8 cellular contexts compared by ENCODE assay signal in the genomic region with DNA sequence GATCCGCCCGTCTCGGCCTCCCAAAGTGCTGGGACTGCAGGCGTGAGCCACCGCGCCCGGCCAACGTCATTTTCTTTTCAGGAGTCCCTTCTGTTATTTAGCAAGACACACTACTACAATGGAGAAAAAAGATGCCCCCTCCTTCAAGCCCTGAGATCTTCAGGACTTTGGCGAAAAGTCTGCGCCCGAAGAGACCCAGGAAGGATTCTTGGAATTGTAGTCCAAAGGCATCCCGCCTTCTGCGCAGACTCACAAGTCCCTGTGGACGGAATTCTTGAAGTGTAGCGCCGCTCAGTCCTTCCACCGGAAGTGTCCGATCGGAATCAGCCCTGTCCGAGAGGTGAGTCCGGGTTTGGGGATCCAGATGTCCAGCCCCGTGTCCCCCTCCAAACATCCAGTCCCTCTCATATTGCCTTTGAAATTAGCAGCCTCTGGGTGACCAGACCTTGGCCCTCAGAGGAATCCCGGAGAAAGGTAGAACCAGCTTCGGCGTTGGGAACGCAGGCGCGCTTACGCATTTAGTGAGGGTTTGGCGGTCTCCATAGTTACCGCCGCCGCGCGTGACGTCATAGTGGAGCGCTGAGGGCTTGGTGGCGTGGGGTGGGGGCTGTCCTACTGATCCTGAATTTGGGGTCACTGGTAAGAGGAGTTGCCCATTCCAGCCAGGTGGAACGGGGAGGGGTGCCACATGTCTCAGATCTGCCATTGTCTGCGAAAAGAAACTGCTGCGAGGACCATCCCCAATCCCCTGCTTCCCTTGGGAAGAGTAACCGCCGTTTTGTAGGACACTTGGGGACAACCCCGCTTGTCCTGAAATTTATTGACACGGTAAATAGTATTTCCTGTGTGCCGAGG. TPM values are rescaled to one million over a fixed set of nuclear protein-coding genes. Genes with fewer than 3 reads are reported as not detected.
DNase-seq lines count a peak whose midpoint lies in the region; ATAC-seq and TF ChIP-seq lines count a peak whose summit lies in the region.

No MANE protein-coding gene starts in this region.

- DNase-seq in NCI-H1694 treated with DMSO at 0.1 percent for 48 hours (lab: John Stamatoyannopoulos, UW), result peak; percentile 82
- peak; percentile 64 to 93 (median 87) for DNase-seq in T-helper 2 cell
- peak; percentile 75 to 96 for DNase-seq in ascending aorta (ENCODE audit: low spot score in 2 of 2)
- peak; percentile 97 for DNase-seq in right atrium auricular region (ENCODE audit: low spot score)
- DNase-seq in prostate gland (ENCODE audit: low spot score), result peak; percentile 93
- peak; percentile 96 for DNase-seq in ureter (ENCODE audit: low spot score)

- intact Hi-C loops in ascending aorta (cut with DNase I) (loop anchor here (1.0 to 10.0 kb wide), 8 partner anchors 23 to 949 kb away; a partner anchor contains a TSS), prostate gland (cut with DNase I) (loop anchor here (2.0 kb wide), 1 partner anchor 56 kb away; no protein-coding TSS in a partner anchor)

- TF ChIP-seq CTCF in ascending aorta (IDR thresholded peaks at IDR 0.05), result no peak
- no peak for TF ChIP-seq CTCF in right atrium auricular region (IDR thresholded peaks at IDR 0.05)
- TF ChIP-seq CTCF in prostate gland (IDR thresholded peaks at IDR 0.05), result no peak

- TF ChIP-seq POLR2A in prostate gland (IDR thresholded peaks at IDR 0.05), result no peak

- H3K4me3 ChIP-seq in ascending aorta, result peak overlapping the region; percentile 56 to 72
- peak overlapping the region; percentile 70 to 76 for H3K4me3 ChIP-seq in right atrium auricular region
- H3K4me3 ChIP-seq in prostate gland, result peak overlapping the region; percentile 49 to 53

- 1% methylated on average over 46 of the region's 46 CpGs for WGBS in prostate gland

- H3K4me1 ChIP-seq in ascending aorta (peaks cover 0 to 7% of the 10 kb centered on the region in 2 donors), right atrium auricular region (peaks cover 0 to 13% of the 10 kb centered on the region in 2 donors), prostate gland (replicated peaks) (no peaks in the 10 kb centered on the region)

- H3K9me3 ChIP-seq in ascending aorta (no peaks in the 10 kb centered on the region), right atrium auricular region (no peaks in the 10 kb centered on the region), prostate gland (no peaks in the 10 kb centered on the region)

- peaks cover 0 to 3% of the 10 kb centered on the region in 2 donors for H3K36me3 ChIP-seq in ascending aorta
- no peaks in the 10 kb centered on the region for H3K36me3 ChIP-seq in right atrium auricular region
- H3K36me3 ChIP-seq in prostate gland, result no peaks in the 10 kb centered on the region

- peak overlapping the region; percentile 83 for H3K27ac ChIP-seq in ascending aorta
- peak overlapping the region; percentile 85 to 88 for H3K27ac ChIP-seq in right atrium auricular region
- H3K27ac ChIP-seq in prostate gland, result peak overlapping the region; percentile 78 to 79

- H3K27me3 ChIP-seq in ascending aorta (no peaks in the 10 kb centered on the region), right atrium auricular region (no peaks in the 10 kb centered on the region), prostate gland (replicated peaks; ENCODE audit: insufficient read depth) (no peaks in the 10 kb centered on the region)

- ATAC-seq in GM18502 (IDR thresholded peaks at IDR 0.05; ENCODE audit: poor library complexity, unreplicated experiment) (peak; percentile 81), HG02938 (IDR thresholded peaks at IDR 0.05; ENCODE audit: unreplicated experiment) (peak; percentile 69)

RNA-seq across cellular contexts. Expression of a gene that starts 0.5 kb away (rescaled TPM):
- total RNA-seq in ascending aorta, result not detected
- 1 to 10 TPM in 1 of 2 donors, under 1 TPM in 1; 0.47 to 1.1 TPM for total RNA-seq in right atrium auricular region
- 1 to 10 TPM; 1.3 to 1.8 TPM for total RNA-seq in prostate gland
- 1.6 TPM for total RNA-seq in ureter

RNA-seq across cellular contexts. Expression of a gene that starts 43.6 kb away (rescaled TPM):
- not detected for total RNA-seq in ascending aorta
- total RNA-seq in right atrium auricular region, result 1 to 10 TPM; 1.2 to 3.1 TPM
- 1 to 10 TPM; 5.3 TPM for total RNA-seq in prostate gland
- 9.9 TPM for total RNA-seq in ureter

Comparison
In these comparisons a context has a peak if more than half of its experiments do, and no peak if none do; other contexts are left out.
1. Peak in every context shown above with its lines: DNase-seq, ATAC-seq, H3K4me3 ChIP-seq and H3K27ac ChIP-seq.